Comparison of ENCODE assay signal across 23 cellular contexts in genomic region chr6:37919417-37920157, GRCh38.
DNase-seq lines count a peak whose midpoint lies in the region; ATAC-seq and TF ChIP-seq lines count a peak whose summit lies in the region.
"Had no signal": no experiment of that assay in that cellular context is flagged by ENCODE, and none has a peak within 500 bp of the region (broad histone marks: within the 10 kb centered on the region; RNA-seq: fewer than 3 reads in every experiment).

No MANE protein-coding gene starts in this region.

- no peak overlapping the region for H3K4me3 Mint-ChIP-seq in HFFc6
- no peak overlapping the region for H3K4me3 Mint-ChIP-seq in CD4-positive, alpha-beta T cell
- H3K4me3 Mint-ChIP-seq: activated CD4-positive, alpha-beta T cell treated with anti-CD3 and anti-CD28 coated beads, Interleukin-2, amount 10 ng/mL, durations not matched to agents 24 days and 14 days; CD4-positive, alpha-beta memory T cell; stimulated activated naive CD8-positive, alpha-beta T cell treated with anti-CD3 and anti-CD28 coated beads, Interleukin-15, Interleukin-2, amounts not matched to agents 100 ng/mL and 50 ng/mL, for 24 hours had no signal

- intact Hi-C loops in CD4-positive, alpha-beta T cell (cut with DNase I, micrococcal nuclease), result no loop called here

- in situ Hi-C loops in astrocyte of the spinal cord (cut with HindIII; ENCODE audit: low sequenced_read_pairs), result no loop called here

- CTCF ChIA-PET in CD4-positive, alpha-beta T cell (lab: Charles Lee), result no interaction called here

- TF ChIP-seq CTCF in HFFc6 (IDR thresholded peaks at IDR 0.05), result no peak
- TF ChIP-seq CTCF in astrocyte of the spinal cord (IDR thresholded peaks at IDR 0.05; ENCODE audit: low read depth, low read length), result no peak
- TF ChIP-seq CTCF in CD4-positive, alpha-beta T cell (IDR thresholded peaks at IDR 0.05), result no peak

- H3K4me3 ChIP-seq in astrocyte of the spinal cord (ENCODE audit: low read depth, low read length), result no peak overlapping the region
- H3K4me3 ChIP-seq: A549, esophagus muscularis mucosa, upper lobe of left lung had no signal

- ATAC-seq in CD4-positive, alpha-beta T cell (ENCODE audit: poor library complexity), result no peak
- ATAC-seq: A549; naive thymus-derived CD8-positive, alpha-beta T cell had no signal

- no peaks in the 10 kb centered on the region for H3K9me3 Mint-ChIP-seq in HFFc6
- no peaks in the 10 kb centered on the region for H3K9me3 Mint-ChIP-seq in CD4-positive, alpha-beta T cell
- H3K9me3 Mint-ChIP-seq: activated CD4-positive, alpha-beta T cell treated with anti-CD3 and anti-CD28 coated beads, Interleukin-2, amount 10 ng/mL, durations not matched to agents 24 days and 14 days; CD4-positive, alpha-beta memory T cell; naive thymus-derived CD8-positive, alpha-beta T cell; stimulated activated naive CD8-positive, alpha-beta T cell treated with anti-CD3 and anti-CD28 coated beads, Interleukin-15, Interleukin-2, amounts not matched to agents 100 ng/mL and 50 ng/mL, for 24 hours had no signal

- no peak overlapping the region for H3K27ac ChIP-seq in CD4-positive, alpha-beta T cell (ENCODE audit: low read depth, low read length)
- H3K27ac ChIP-seq: A549, esophagus muscularis mucosa, parathyroid adenoma, upper lobe of left lung had no signal

- no peaks in the 10 kb centered on the region; the same call in 1 of the 2 replicates for H3K27me3 Mint-ChIP-seq in HFFc6 (ENCODE audit: insufficient read depth)
- no peaks in the 10 kb centered on the region for H3K27me3 Mint-ChIP-seq in CD4-positive, alpha-beta T cell
- H3K27me3 Mint-ChIP-seq: activated CD4-positive, alpha-beta T cell treated with anti-CD3 and anti-CD28 coated beads, Interleukin-2, amount 10 ng/mL, durations not matched to agents 24 days and 14 days; CD4-positive, alpha-beta memory T cell; naive thymus-derived CD8-positive, alpha-beta T cell; stimulated activated naive CD8-positive, alpha-beta T cell treated with anti-CD3 and anti-CD28 coated beads, Interleukin-15, Interleukin-2, amounts not matched to agents 100 ng/mL and 50 ng/mL, for 24 hours had no signal

- H3K27ac Mint-ChIP-seq in HFFc6, result peak overlapping the region; percentile 33
- H3K27ac Mint-ChIP-seq in CD4-positive, alpha-beta T cell, result no peak overlapping the region
- H3K27ac Mint-ChIP-seq: activated CD4-positive, alpha-beta T cell treated with anti-CD3 and anti-CD28 coated beads, Interleukin-2, amount 10 ng/mL, durations not matched to agents 24 days and 14 days; CD4-positive, alpha-beta memory T cell; stimulated activated naive CD8-positive, alpha-beta T cell treated with anti-CD3 and anti-CD28 coated beads, Interleukin-15, Interleukin-2, amounts not matched to agents 100 ng/mL and 50 ng/mL, for 24 hours had no signal

- H3K9me3 ChIP-seq in CD4-positive, alpha-beta T cell (ENCODE audit: control insufficient read depth, low read length), result no peaks in the 10 kb centered on the region
- H3K9me3 ChIP-seq: A549, esophagus muscularis mucosa, upper lobe of left lung had no signal

- peaks cover 51% of the 10 kb centered on the region for H3K4me1 Mint-ChIP-seq in HFFc6 (ENCODE audit: low read depth)
- peaks cover 73% of the 10 kb centered on the region for H3K4me1 Mint-ChIP-seq in CD4-positive, alpha-beta T cell (ENCODE audit: low read depth)

- DNase-seq in AG08396 (ENCODE audit: low spot score) (peak; percentile 18), HFFc6 (peak; percentile 60), astrocyte of the spinal cord (ENCODE audit: low read depth, low spot score) (peak; percentile 66), iris pigment epithelial cell (ENCODE audit: low read depth) (peak; percentile 68), SW480 (ENCODE audit: low spot score) (no peak), DMS114 treated with DMSO at 0.1 percent for 48 hours (lab: John Stamatoyannopoulos, UW; ENCODE audit: unreplicated experiment) (no peak)
- no peak for DNase-seq in stimulated activated CD8-positive, alpha-beta memory T cell treated with anti-CD3 and anti-CD28 coated beads, Interleukin-4, amount 100 ng/mL, for 48 hours
- no peak for DNase-seq in CD4-positive, alpha-beta T cell
- DNase-seq: activated CD4-positive, alpha-beta T cell treated with anti-CD3 and anti-CD28 coated beads, Interleukin-2, amount 10 ng/mL, durations not matched to agents 24 days and 14 days; activated effector memory CD4-positive, alpha-beta T cell treated with Interleukin-2 at 50 U/mL for 16 hours; CD4-positive, alpha-beta memory T cell; DMS79; islet precursor cell; naive thymus-derived CD8-positive, alpha-beta T cell; NCI-H1092 treated with DMSO at 0.1 percent for 48 hours; NCI-H2081; NCI-H510A treated with DMSO at 0.1 percent for 48 hours; stimulated activated CD4-positive, alpha-beta T cell treated with anti-CD3 and anti-CD28 coated beads, Interleukin-2, amount 100 ng/mL, for 24 hours had no signal

- POLR2A ChIA-PET in CD4-positive, alpha-beta T cell (lab: Charles Lee), result no interaction called here

- H3K36me3 Mint-ChIP-seq in HFFc6 (ENCODE audit: low read depth), result no peaks in the 10 kb centered on the region
- H3K36me3 Mint-ChIP-seq in CD4-positive, alpha-beta T cell (ENCODE audit: low read depth), result peaks cover 37% of the 10 kb centered on the region

- H3K27me3 ChIP-seq in CD4-positive, alpha-beta T cell (ENCODE audit: control insufficient read depth, insufficient read depth, low read length), result no peaks in the 10 kb centered on the region
- H3K27me3 ChIP-seq: esophagus muscularis mucosa, upper lobe of left lung had no signal

Comparison
In these comparisons a context has a peak if more than half of its experiments do, and no peak if none do; other contexts are left out.
1. DNase-seq: peak in AG08396 (single experiment), HFFc6 (single experiment), astrocyte of the spinal cord (single experiment) and iris pigment epithelial cell (single experiment); none in SW480 (single experiment), stimulated activated CD8-positive, alpha-beta memory T cell treated with anti-CD3 and anti-CD28 coated beads, Interleukin-4, amount 100 ng/mL, for 48 hours (single experiment), CD4-positive, alpha-beta T cell (0 of 10) and DMS114 treated with DMSO at 0.1 percent for 48 hours (single experiment).